10 cellular contexts compared by ENCODE assay signal in the genomic region with DNA sequence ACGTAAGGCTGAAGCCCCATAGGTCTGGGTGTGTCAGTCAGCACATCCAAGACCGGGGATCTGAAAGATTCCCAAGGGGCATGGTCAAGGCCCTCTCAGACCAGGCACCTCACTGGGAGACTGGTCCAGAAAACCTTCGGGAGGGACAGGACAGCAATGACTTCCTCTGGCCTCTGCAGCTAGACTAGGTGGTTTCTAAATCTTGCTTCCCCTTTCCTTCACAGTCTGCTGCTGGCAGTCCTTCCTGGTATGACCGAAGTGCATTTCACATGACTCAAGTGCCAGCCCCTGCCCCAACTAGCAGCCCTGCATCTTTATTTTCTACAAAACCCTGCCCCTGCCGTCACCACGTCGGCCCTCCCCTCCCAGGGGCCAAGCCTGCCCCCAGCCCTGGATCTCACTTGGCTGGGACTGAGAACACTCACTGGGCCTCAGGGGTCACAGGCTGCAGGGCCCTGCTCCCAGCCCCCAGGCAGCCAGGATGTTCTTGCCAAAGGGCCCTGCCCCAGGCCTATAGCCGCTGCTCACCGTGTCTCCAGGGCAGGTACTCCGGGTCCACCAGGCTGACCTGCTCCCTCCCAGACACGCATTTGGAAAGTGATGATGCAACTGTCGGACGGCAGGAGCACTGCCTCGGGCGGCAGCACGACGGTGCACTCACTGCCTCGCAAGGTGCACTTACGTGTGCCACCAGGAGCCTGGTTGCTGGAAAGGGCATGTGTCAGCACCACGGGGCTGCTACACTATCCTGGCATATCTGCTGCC. TPM values are rescaled to one million over a fixed set of nuclear protein-coding genes. Genes with fewer than 3 reads are reported as not detected.
DNase-seq lines count a peak whose midpoint lies in the region; FAIRE-seq and TF ChIP-seq lines count a peak whose summit lies in the region.
"Had no signal": no experiment of that assay in that cellular context is flagged by ENCODE, and none has a peak within 500 bp of the region (broad histone marks: within the 10 kb centered on the region; RNA-seq: fewer than 3 reads in every experiment).

No MANE protein-coding gene starts in this region.

- FAIRE-seq in GM18507 (lab: Jason Lieb, UNC): peak; percentile 87

- H3K4me1 Mint-ChIP-seq in dendritic cell treated with granulocyte-macrophage colony-stimulating factor and Interleukin-4, amounts not matched to agents 40 ng/mL and 50 ng/mL, for 4 days (ENCODE audit: low read depth): peaks cover 44% of the 10 kb centered on the region
- H3K4me1 Mint-ChIP-seq in chondrocyte (ENCODE audit: low read depth): no peaks in the 10 kb centered on the region

- peaks cover 15% of the 10 kb centered on the region for H3K36me3 Mint-ChIP-seq in dendritic cell treated with granulocyte-macrophage colony-stimulating factor and Interleukin-4, amounts not matched to agents 40 ng/mL and 50 ng/mL, for 4 days (ENCODE audit: low read depth)
- no peaks in the 10 kb centered on the region for H3K36me3 Mint-ChIP-seq in chondrocyte (ENCODE audit: low read depth)

- no peaks in the 10 kb centered on the region for H3K79me2 ChIP-seq in trophoblast cell (ENCODE audit: control insufficient read depth, insufficient read depth, low read length, poor library complexity)

- H2AFZ ChIP-seq in trophoblast cell (ENCODE audit: insufficient read depth, low read length, poor library complexity): no peak overlapping the region

- no peaks in the 10 kb centered on the region for H3K9me3 Mint-ChIP-seq in dendritic cell treated with granulocyte-macrophage colony-stimulating factor and Interleukin-4, amounts not matched to agents 40 ng/mL and 50 ng/mL, for 4 days
- no peaks in the 10 kb centered on the region for H3K9me3 Mint-ChIP-seq in chondrocyte (ENCODE audit: low read depth)
- H3K9me3 Mint-ChIP-seq: T-helper 2 cell treated with Interferon-gamma antibody and Interleukin-4, amounts not matched to agents 5 μg/mL and 100 μg/mL, for 36 hours had no signal

- no peaks in the 10 kb centered on the region for H3K27me3 Mint-ChIP-seq in dendritic cell treated with granulocyte-macrophage colony-stimulating factor and Interleukin-4, amounts not matched to agents 40 ng/mL and 50 ng/mL, for 4 days
- H3K27me3 Mint-ChIP-seq in chondrocyte (ENCODE audit: low read depth): no peaks in the 10 kb centered on the region

- DNase-seq in GM18507 (ENCODE audit: extremely low spot score, insufficient read length, low read depth) (no peak), MV-4-11 (lab: John Stamatoyannopoulos, UW) (peak; percentile 84), trophoblast cell (peak; percentile 95 to 96), chondrocyte (ENCODE audit: low spot score) (no peak), NCI-H2171 (lab: John Stamatoyannopoulos, UW) (no peak), H4 (ENCODE audit: low spot score) (no peak), T1000 (lab: John Stamatoyannopoulos, UW) (no peak)
- DNase-seq: NCI-H510A treated with DMSO at 0.1 percent for 48 hours had no signal

- no peak overlapping the region for H2AK5ac ChIP-seq in trophoblast cell (ENCODE audit: low read length)

- no peak overlapping the region for H2BK5ac ChIP-seq in trophoblast cell (ENCODE audit: low read depth, low read length, poor library complexity)

- no CpG with 5 or more reads among the region's 20 CpGs for WGBS in trophoblast cell (ENCODE audit: extremely low coverage, insufficient coverage, insufficient read length)

- H4K12ac ChIP-seq in trophoblast cell (ENCODE audit: low read depth, low read length): no peak overlapping the region

- no peak overlapping the region for H3K23ac ChIP-seq in trophoblast cell (ENCODE audit: low read length)

- H3K79me1 ChIP-seq in trophoblast cell (ENCODE audit: low read length): no peaks in the 10 kb centered on the region

- H3K27ac ChIP-seq in trophoblast cell (ENCODE audit: low read depth, low read length): no peak overlapping the region

- peak overlapping the region; percentile 36 for H3K27ac Mint-ChIP-seq in dendritic cell treated with granulocyte-macrophage colony-stimulating factor and Interleukin-4, amounts not matched to agents 40 ng/mL and 50 ng/mL, for 4 days
- no peak overlapping the region for H3K27ac Mint-ChIP-seq in chondrocyte (ENCODE audit: unreplicated experiment)
- H3K27ac Mint-ChIP-seq: T-helper 2 cell treated with Interferon-gamma antibody and Interleukin-4, amounts not matched to agents 5 μg/mL and 100 μg/mL, for 36 hours had no signal

- intact Hi-C loops in dendritic cell treated with granulocyte-macrophage colony-stimulating factor and Interleukin-4, amounts not matched to agents 40 ng/mL and 50 ng/mL, for 4 days (cut with micrococcal nuclease): no loop called here

- no peaks in the 10 kb centered on the region for H3K4me1 ChIP-seq in trophoblast cell (ENCODE audit: control insufficient read depth in 1 of 2, insufficient read depth in 2 of 2, low read length in 2 of 2)

- no peak overlapping the region for H2BK120ac ChIP-seq in trophoblast cell (ENCODE audit: insufficient read depth, low read length, poor library complexity)

- no peak overlapping the region for H2BK12ac ChIP-seq in trophoblast cell (ENCODE audit: low read length)

- H3K27me3 ChIP-seq in trophoblast cell (ENCODE audit: insufficient read depth, low read length): no peaks in the 10 kb centered on the region

- H3K4me3 ChIP-seq in trophoblast cell (ENCODE audit: low read depth, low read length): no peak overlapping the region

- no peaks in the 10 kb centered on the region for H3K36me3 ChIP-seq in trophoblast cell (ENCODE audit: control insufficient read depth in 1 of 2, insufficient read depth in 2 of 2, low read length in 2 of 2)

- H3K18ac ChIP-seq in trophoblast cell (ENCODE audit: low read length): no peak overlapping the region

- no peak for TF ChIP-seq CTCF in chondrocyte (IDR thresholded peaks at IDR 0.05)

- H3K9me3 ChIP-seq in trophoblast cell (ENCODE audit: insufficient read depth, low read depth, low read length): peaks cover 2% of the 10 kb centered on the region

- H4K91ac ChIP-seq in trophoblast cell (ENCODE audit: low read depth, low read length): no peak overlapping the region

- no peak overlapping the region for H3K4me3 Mint-ChIP-seq in dendritic cell treated with granulocyte-macrophage colony-stimulating factor and Interleukin-4, amounts not matched to agents 40 ng/mL and 50 ng/mL, for 4 days
- H3K4me3 Mint-ChIP-seq in chondrocyte (ENCODE audit: unreplicated experiment): no peak overlapping the region
- H3K4me3 Mint-ChIP-seq: T-helper 2 cell treated with Interferon-gamma antibody and Interleukin-4, amounts not matched to agents 5 μg/mL and 100 μg/mL, for 36 hours had no signal

- no peak overlapping the region for H3K14ac ChIP-seq in trophoblast cell (ENCODE audit: low read length)

- H3K9ac ChIP-seq in trophoblast cell (ENCODE audit: low read length): no peak overlapping the region

- H3K4me2 ChIP-seq in trophoblast cell (ENCODE audit: low read length): no peak overlapping the region

- no peak overlapping the region for H3K4ac ChIP-seq in trophoblast cell (ENCODE audit: low read depth, low read length)

- no peak overlapping the region for H4K8ac ChIP-seq in trophoblast cell (ENCODE audit: low read depth, low read length)

RNA-seq across cellular contexts. Expression of gene POLR3K, which starts 18.2 kb away (rescaled TPM):
- polyA plus RNA-seq in trophoblast cell (2013): 10.9 and 11.8 TPM in 2 replicates
- 7.3 to 11.3 TPM (median 7.5 TPM) in 3 replicates for total RNA-seq in chondrocyte
- total RNA-seq in H4 (2014; rRNA removed; shearing (Covaris generic)): 8.3 and 12.5 TPM in 2 replicates

RNA-seq across cellular contexts. Expression of gene SNRNP25, which starts 18.4 kb away (rescaled TPM):
- polyA plus RNA-seq in trophoblast cell (2013): 24.3 and 24.7 TPM in 2 replicates
- 27.7 to 40.5 TPM (median 28.0 TPM) in 3 replicates for total RNA-seq in chondrocyte
- 42.4 and 46.6 TPM in 2 replicates for total RNA-seq in H4 (2014; rRNA removed; shearing (Covaris generic))

RNA-seq across cellular contexts. Expression of gene RHBDF1, which starts 37.2 kb away (rescaled TPM):
- polyA plus RNA-seq in trophoblast cell (2013): 52.6 and 57.2 TPM in 2 replicates
- 52.4 to 55.5 TPM (median 52.7 TPM) in 3 replicates for total RNA-seq in chondrocyte
- 12.4 and 15.5 TPM in 2 replicates for total RNA-seq in H4 (2014; rRNA removed; shearing (Covaris generic))

RNA-seq across cellular contexts. Expression of gene MPG, which starts 42.8 kb away (rescaled TPM):
- 65.9 and 66.8 TPM in 2 replicates for polyA plus RNA-seq in trophoblast cell (2013)
- total RNA-seq in chondrocyte: 52.6 to 65.4 TPM (median 61.1 TPM) in 3 replicates
- total RNA-seq in H4 (2014; rRNA removed; shearing (Covaris generic)): 62.8 and 94.3 TPM in 2 replicates

Comparison
In these comparisons a context has a peak if more than half of its experiments do, and no peak if none do; other contexts are left out.
1. DNase-seq: peak in MV-4-11 (single experiment) and trophoblast cell (2 of 2); none in GM18507 (single experiment), chondrocyte (single experiment), NCI-H2171 (single experiment), H4 (single experiment) and T1000 (single experiment).